8 cellular contexts compared by ENCODE assay signal in genomic region chr7:150941983-150942590, GRCh38. TPM values are rescaled to one million over a fixed set of nuclear protein-coding genes. Genes with fewer than 3 reads are reported as not detected.
A peak's percentile ranks its signal among the peaks of the same experiment; 100 is the strongest.
DNase-seq lines count a peak whose midpoint lies in the region; ATAC-seq and TF ChIP-seq lines count a peak whose summit lies in the region.

No MANE protein-coding gene starts in this region.

- peaks cover 12% of the 10 kb centered on the region for H3K27me3 Mint-ChIP-seq in activated CD8-positive, alpha-beta memory T cell treated with anti-CD3 and anti-CD28 coated beads, Interleukin-2, amount 10 ng/mL, durations not matched to agents 7 days and 5 days
- H3K27me3 Mint-ChIP-seq in type B pancreatic cell, result peaks cover 8% of the 10 kb centered on the region

- no peaks in the 10 kb centered on the region for H3K9me3 Mint-ChIP-seq in activated CD8-positive, alpha-beta memory T cell treated with anti-CD3 and anti-CD28 coated beads, Interleukin-2, amount 10 ng/mL, durations not matched to agents 7 days and 5 days (ENCODE audit: low read depth)
- no peaks in the 10 kb centered on the region for H3K9me3 Mint-ChIP-seq in type B pancreatic cell

- H3K4me3 ChIP-seq in tibial artery, result no peak overlapping the region

- intact Hi-C loops in tibial artery (cut with DNase I; ENCODE audit: low total_unique reads), result no loop called here

- DNase-seq in GDM1 (lab: John Stamatoyannopoulos, UW) (peak; percentile 20), NCI-H146 (lab: John Stamatoyannopoulos, UW) (peak; percentile 71), left kidney (ENCODE audit: low read depth, low spot score) (peak; percentile 53), type B pancreatic cell (ENCODE audit: extremely low spot score, unreplicated experiment) (peak; percentile 62), tibial artery (no peak), inferior parietal cortex (ENCODE audit: extremely low spot score) (no peak)
- peak; percentile 75 for DNase-seq in activated CD8-positive, alpha-beta memory T cell treated with anti-CD3 and anti-CD28 coated beads, Interleukin-2, amount 10 ng/mL, durations not matched to agents 7 days and 5 days

- H3K27me3 ChIP-seq in tibial artery, result peaks cover 0 to 33% of the 10 kb centered on the region in 2 donors

- H3K27ac Mint-ChIP-seq in activated CD8-positive, alpha-beta memory T cell treated with anti-CD3 and anti-CD28 coated beads, Interleukin-2, amount 10 ng/mL, durations not matched to agents 7 days and 5 days, result no peak overlapping the region
- no peak overlapping the region for H3K27ac Mint-ChIP-seq in type B pancreatic cell

- peak; percentile 84 for ATAC-seq in activated CD8-positive, alpha-beta memory T cell treated with anti-CD3 and anti-CD28 coated beads, Interleukin-2, amount 10 ng/mL, durations not matched to agents 7 days and 5 days
- ATAC-seq in GM19397 (IDR thresholded peaks at IDR 0.05; ENCODE audit: unreplicated experiment), result no peak

- H3K9me3 ChIP-seq in tibial artery, result no peaks in the 10 kb centered on the region

- peaks cover 0 to 21% (median 9%) of the 10 kb centered on the region in 4 donors for H3K4me1 ChIP-seq in tibial artery

- H3K4me1 Mint-ChIP-seq in activated CD8-positive, alpha-beta memory T cell treated with anti-CD3 and anti-CD28 coated beads, Interleukin-2, amount 10 ng/mL, durations not matched to agents 7 days and 5 days, result peaks cover 29% of the 10 kb centered on the region
- H3K4me1 Mint-ChIP-seq in type B pancreatic cell (ENCODE audit: unreplicated experiment), result peaks cover 15% of the 10 kb centered on the region

- CTCF ChIA-PET in activated CD8-positive, alpha-beta memory T cell treated with anti-CD3 and anti-CD28 coated beads, Interleukin-2, amount 10 ng/mL, durations not matched to agents 7 days and 5 days (lab: Charles Lee), result no interaction called here

- no peak overlapping the region for H3K4me3 Mint-ChIP-seq in activated CD8-positive, alpha-beta memory T cell treated with anti-CD3 and anti-CD28 coated beads, Interleukin-2, amount 10 ng/mL, durations not matched to agents 7 days and 5 days
- H3K4me3 Mint-ChIP-seq in type B pancreatic cell, result no peak overlapping the region

- TF ChIP-seq CTCF in type B pancreatic cell (conservative IDR thresholded peaks at IDR 0.05) (no peak), tibial artery (IDR thresholded peaks at IDR 0.05) (no peak)

- H3K36me3 Mint-ChIP-seq in activated CD8-positive, alpha-beta memory T cell treated with anti-CD3 and anti-CD28 coated beads, Interleukin-2, amount 10 ng/mL, durations not matched to agents 7 days and 5 days, result no peaks in the 10 kb centered on the region
- H3K36me3 Mint-ChIP-seq in type B pancreatic cell, result no peaks in the 10 kb centered on the region

- H3K27ac ChIP-seq in tibial artery, result no peak overlapping the region

- H3K36me3 ChIP-seq in tibial artery, result no peaks in the 10 kb centered on the region

RNA-seq across cellular contexts. Expression of gene KCNH2, which starts 36.0 kb away (rescaled TPM):
- under 1 TPM in 1 of 2 experiments, not detected in 1; 0.07 TPM for total RNA-seq in activated CD8-positive, alpha-beta memory T cell treated with anti-CD3 and anti-CD28 coated beads, Interleukin-2, amount 10 ng/mL, durations not matched to agents 7 days and 5 days
- total RNA-seq in type B pancreatic cell (ENCODE audit: low replicate concordance), result 8.0 and 10.0 TPM in 2 replicates

RNA-seq across cellular contexts. Expression of gene NOS3, which starts 48.7 kb away (rescaled TPM):
- 10 to 100 TPM in 1 of 2 experiments, 1 to 10 TPM in 1; 6.4 to 10.8 TPM for total RNA-seq in activated CD8-positive, alpha-beta memory T cell treated with anti-CD3 and anti-CD28 coated beads, Interleukin-2, amount 10 ng/mL, durations not matched to agents 7 days and 5 days
- total RNA-seq in type B pancreatic cell (ENCODE audit: low replicate concordance), result 0.21 and 1.7 TPM in 2 replicates

Comparison
In these comparisons a context has a peak if more than half of its experiments do, and no peak if none do; other contexts are left out.
1. DNase-seq: peak in GDM1 (single experiment), NCI-H146 (single experiment), activated CD8-positive, alpha-beta memory T cell treated with anti-CD3 and anti-CD28 coated beads, Interleukin-2, amount 10 ng/mL, durations not matched to agents 7 days and 5 days (single experiment), left kidney (single experiment) and type B pancreatic cell (single experiment); none in tibial artery (0 of 2) and inferior parietal cortex (single experiment).